8 cellular contexts compared by ENCODE assay signal in the genomic region with DNA sequence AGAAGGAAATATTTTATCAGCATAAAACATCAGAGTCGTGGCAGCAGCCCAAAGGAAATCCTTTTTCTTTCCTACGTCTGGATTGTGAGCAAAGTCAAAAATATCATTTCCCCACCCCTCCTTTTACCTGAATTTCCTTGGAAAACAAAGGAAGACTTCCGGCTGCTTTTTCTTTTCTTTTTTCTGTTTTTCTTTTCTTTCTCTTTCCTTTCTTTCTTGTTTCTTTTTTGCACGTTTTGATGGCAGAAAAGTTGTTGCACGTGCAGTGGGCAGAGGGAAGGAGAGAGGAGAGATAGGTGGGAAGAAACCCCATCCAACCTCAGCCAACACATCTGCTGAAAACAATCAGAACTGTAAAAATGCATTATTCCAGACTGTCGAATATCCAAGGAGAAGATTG. TPM values are rescaled to one million over a fixed set of nuclear protein-coding genes. Genes with fewer than 3 reads are reported as not detected.
A peak's percentile ranks its signal among the peaks of the same experiment; 100 is the strongest.
DNase-seq lines count a peak whose midpoint lies in the region; ATAC-seq, FAIRE-seq and TF ChIP-seq lines count a peak whose summit lies in the region.

No MANE protein-coding gene starts in this region.

- peak overlapping the region; percentile 89 for H3K4me3 Mint-ChIP-seq in T-helper 2 cell treated with Interferon-gamma antibody and Interleukin-4, amounts not matched to agents 5 μg/mL and 100 μg/mL, for 36 hours
- peak overlapping the region; percentile 95 for H3K4me3 Mint-ChIP-seq in astrocyte (ENCODE audit: unreplicated experiment)

- no peak for ATAC-seq in HepG2

- no peak for TF ChIP-seq POLR2A in HepG2 (IDR thresholded peaks at IDR 0.05; ENCODE audit: insufficient read depth in 1 of 2, low read depth in 2 of 2, low read length in 2 of 2)
- TF ChIP-seq POLR2A in testis (IDR thresholded peaks at IDR 0.05): no peak

- CTCF ChIA-PET in HepG2 (lab: Yijun Ruan, JAX; ENCODE audit: low intra/inter-chr PET ratio, low total read pairs): no interaction called here

- DNase-seq in T-helper 2 cell treated with Interferon-gamma antibody and Interleukin-4, amounts not matched to agents 5 μg/mL and 100 μg/mL, for 36 hours (ENCODE audit: low spot score): no peak
- no peak for DNase-seq in T-helper 2 cell
- no peak for DNase-seq in astrocyte (ENCODE audit: low read depth)
- no peak for DNase-seq in HepG2 (ENCODE audit: low spot score)
- DNase-seq in testis: peak; percentile 19
- DNase-seq in mucosa of gallbladder (ENCODE audit: low spot score): no peak
- no peak for DNase-seq in HuH-7 (ENCODE audit: low spot score)
- no peak for DNase-seq in SHP77 (lab: John Stamatoyannopoulos, UW)

- H3K4me1 ChIP-seq in astrocyte (ENCODE audit: insufficient read depth, low read length): peaks cover 7% of the 10 kb centered on the region
- peaks cover 35% of the 10 kb centered on the region for H3K4me1 ChIP-seq in HepG2 (ENCODE audit: insufficient read depth, low read length)
- no peaks in the 10 kb centered on the region for H3K4me1 ChIP-seq in testis

- intact Hi-C loops in HepG2 (cut with micrococcal nuclease; ENCODE audit: unreplicated experiment) (loop anchor here (2.0 to 5.0 kb wide), 5 partner anchors 36 to 126 kb away; no protein-coding TSS in a partner anchor), testis (cut with DNase I; ENCODE audit: low total_unique reads) (loop anchor here (10.0 kb wide), 1 partner anchor 208 kb away; no protein-coding TSS in a partner anchor)

- peaks cover 56% of the 10 kb centered on the region for H3K27me3 Mint-ChIP-seq in T-helper 2 cell treated with Interferon-gamma antibody and Interleukin-4, amounts not matched to agents 5 μg/mL and 100 μg/mL, for 36 hours (ENCODE audit: low read depth)
- H3K27me3 Mint-ChIP-seq in astrocyte (ENCODE audit: low read depth, unreplicated experiment): no peaks in the 10 kb centered on the region

- H3K4me1 Mint-ChIP-seq in T-helper 2 cell treated with Interferon-gamma antibody and Interleukin-4, amounts not matched to agents 5 μg/mL and 100 μg/mL, for 36 hours (ENCODE audit: low read depth): peaks cover 28% of the 10 kb centered on the region
- peaks cover 18% of the 10 kb centered on the region for H3K4me1 Mint-ChIP-seq in astrocyte (ENCODE audit: low read depth, unreplicated experiment)

- peak overlapping the region; percentile 90 for H3K4me2 ChIP-seq in astrocyte (ENCODE audit: low read length)
- peak overlapping the region; percentile 91 for H3K4me2 ChIP-seq in HepG2 (ENCODE audit: low read depth, low read length)

- H3K27me3 ChIP-seq in astrocyte (ENCODE audit: insufficient read depth, low read length): no peaks in the 10 kb centered on the region
- no peaks in the 10 kb centered on the region for H3K27me3 ChIP-seq in HepG2 (ENCODE audit: control insufficient read depth in 1 of 2, insufficient read depth in 2 of 2, low read length in 2 of 2)
- H3K27me3 ChIP-seq in testis: no peaks in the 10 kb centered on the region

- peaks cover 8% of the 10 kb centered on the region for H3K36me3 Mint-ChIP-seq in T-helper 2 cell treated with Interferon-gamma antibody and Interleukin-4, amounts not matched to agents 5 μg/mL and 100 μg/mL, for 36 hours (ENCODE audit: low read depth)
- H3K36me3 Mint-ChIP-seq in astrocyte (ENCODE audit: low read depth, unreplicated experiment): no peaks in the 10 kb centered on the region

- H3K9ac ChIP-seq in astrocyte (ENCODE audit: low read length) (peak overlapping the region; percentile 91), HepG2 (ENCODE audit: insufficient read depth, low read depth, low read length) (peak overlapping the region; percentile 81)

- H3K36me3 ChIP-seq in astrocyte (ENCODE audit: insufficient read depth, low read length) (no peaks in the 10 kb centered on the region), HepG2 (replicated peaks in 1 of 2; ENCODE audit: control insufficient read depth in 1 of 2, insufficient read depth in 2 of 2, low read length in 2 of 2) (no peaks in the 10 kb centered on the region), testis (ENCODE audit: low read depth, missing control alignments) (no peaks in the 10 kb centered on the region)

- TF ChIP-seq EP300 in HepG2 (IDR thresholded peaks at IDR 0.05; ENCODE audit: low read depth in 2 of 2, low read length in 2 of 2): no peak
- TF ChIP-seq EP300 in HepG2 (CRISPR knock-in tag; IDR thresholded peaks at IDR 0.05; ENCODE audit: borderline replicate concordance): no peak

- peak overlapping the region; percentile 80 for H3K4me3 ChIP-seq in astrocyte (ENCODE audit: insufficient read depth, low read depth, low read length)
- peak overlapping the region; percentile 77 to 94 (median 87) for H3K4me3 ChIP-seq in HepG2 (replicated peaks in 1 of 3; ENCODE audit: insufficient read depth in 1 of 3, low read depth in 2 of 3, low read length in 3 of 3)
- H3K4me3 ChIP-seq in testis: peak overlapping the region; percentile 85 to 89

- WGBS in HepG2 (ENCODE audit: low lambda C conversion rate): 3% methylated on average over 6 of the region's 6 CpGs
- 0 to 1% methylated on average over 6 of the region's 6 CpGs for WGBS in testis, 2 donors

- TSS peak; percentile 94 for BruUV-seq in HepG2 (replicated peaks; lab: Mats Ljungman, UMichigan)

- FAIRE-seq in astrocyte (lab: Jason Lieb, UNC): no peak
- no peak for FAIRE-seq in HepG2 (lab: Jason Lieb, UNC)

- H3K79me2 ChIP-seq in astrocyte (ENCODE audit: insufficient read depth, low read length) (peaks cover 50% of the 10 kb centered on the region), HepG2 (ENCODE audit: insufficient read depth, low read length) (peaks cover 24% of the 10 kb centered on the region)

- H4K20me1 ChIP-seq in astrocyte (ENCODE audit: insufficient read depth, low read length) (peaks cover 34% of the 10 kb centered on the region), HepG2 (ENCODE audit: insufficient read depth, low read length) (0 out of 2 replicates have a peak, but pooled peaks cover 4% of the 10 kb centered on the region)

- H3K27ac ChIP-seq in astrocyte (ENCODE audit: low read depth, low read length) (peak overlapping the region; percentile 86), HepG2 (ENCODE audit: extremely low read length, insufficient read depth, low read length) (peak overlapping the region; percentile 75), testis (peak overlapping the region; percentile 93 to 96)

- no peaks in the 10 kb centered on the region for H3K9me3 Mint-ChIP-seq in T-helper 2 cell treated with Interferon-gamma antibody and Interleukin-4, amounts not matched to agents 5 μg/mL and 100 μg/mL, for 36 hours
- H3K9me3 Mint-ChIP-seq in astrocyte (ENCODE audit: unreplicated experiment): no peaks in the 10 kb centered on the region

- TF ChIP-seq CTCF in astrocyte (IDR thresholded peaks at IDR 0.05; ENCODE audit: insufficient read depth, low read depth, low read length) (no peak), HepG2 (CRISPR knock-in tag; IDR thresholded peaks at IDR 0.05) (no peak), testis (IDR thresholded peaks at IDR 0.05) (no peak)

- POLR2A ChIA-PET in HepG2 (lab: Yijun Ruan, JAX): interaction anchor here (0.7 to 1.4 kb wide), 13 partner anchors 8 to 603 kb away, joined by 3 to 12 read pairs (median 4); partner anchors contain the start of gene MINDY2

- peak overlapping the region; percentile 85 for H2AFZ ChIP-seq in astrocyte (ENCODE audit: low read depth, low read length)
- H2AFZ ChIP-seq in HepG2 (ENCODE audit: low read length): peak overlapping the region; percentile 91

- H3K27ac Mint-ChIP-seq in T-helper 2 cell treated with Interferon-gamma antibody and Interleukin-4, amounts not matched to agents 5 μg/mL and 100 μg/mL, for 36 hours: no peak overlapping the region
- H3K27ac Mint-ChIP-seq in astrocyte (ENCODE audit: unreplicated experiment): peak overlapping the region; percentile 95

- in situ Hi-C loops in HepG2 (cut with HindIII; ENCODE audit: extremely low pct_ligation_motif_present, low pct_unique_long_range_greater_than_20kb): no loop called here

- no peak for TF ChIP-seq RAD21 in HepG2 (CRISPR knock-in tag; IDR thresholded peaks at IDR 0.05)

- H3K9me3 ChIP-seq in astrocyte (ENCODE audit: insufficient read depth, low read depth, low read length) (no peaks in the 10 kb centered on the region), HepG2 (ENCODE audit: low read length) (no peaks in the 10 kb centered on the region), testis (no peaks in the 10 kb centered on the region)

RNA-seq across cellular contexts. Expression of gene MYO1E, which starts 0.5 kb away (rescaled TPM):
- total RNA-seq in astrocyte (227 and 244 TPM in 2 replicates), HepG2 (2016; rRNA removed; fragmentation: Illumina TruSeq; extraction: Trizol) (25.1 and 38.5 TPM in 2 replicates), testis (10 to 100 TPM; 14.3 to 22.5 TPM), mucosa of gallbladder (204 TPM)
- total RNA-seq in HepG2 (2016; cell fraction: cytosol; rRNA removed; fragmentation: Illumina TruSeq; extraction: Trizol; ENCODE audit: low read depth): 6.6 and 8.8 TPM in 2 replicates
- 28.4 and 35.1 TPM in 2 replicates for total RNA-seq in HepG2 (2016; cell fraction: insoluble cytoplasmic fraction; rRNA removed; fragmentation: Illumina TruSeq; extraction: Trizol)
- total RNA-seq in HepG2 (2016; cell fraction: membrane; rRNA removed; fragmentation: Illumina TruSeq; extraction: Trizol): 6.5 and 7.9 TPM in 2 replicates
- 32.4 and 33.1 TPM in 2 replicates for total RNA-seq in HepG2 (2016; cell fraction: nucleus; rRNA removed; fragmentation: Illumina TruSeq; extraction: Trizol)
- polyA plus RNA-seq in HepG2 (2011; rRNA removed) (12.6 and 15.7 TPM in 2 replicates), testis (ENCODE audit: insufficient read depth, low read depth, low replicate concordance) (23.4 TPM)
- 10.1 and 10.8 TPM in 2 replicates for polyA plus RNA-seq in HepG2 (2011; cell fraction: cytosol; rRNA removed)
- 20.9 and 25.3 TPM in 2 replicates for polyA plus RNA-seq in HepG2 (2011; cell fraction: nucleus; rRNA removed)
- 26.0 and 36.6 TPM in 2 replicates for polyA plus RNA-seq in HepG2 (2012)
- polyA plus RNA-seq in HepG2 (2016; cell fraction: cytosol; fragmentation: Illumina TruSeq; extraction: Trizol; ENCODE audit: low read depth): 1.1 and 1.6 TPM in 2 replicates
- polyA plus RNA-seq in HepG2 (2016; cell fraction: insoluble cytoplasmic fraction; fragmentation: Illumina TruSeq; extraction: Trizol; ENCODE audit: low read depth): 22.4 and 25.8 TPM in 2 replicates
- polyA plus RNA-seq in HepG2 (2016; cell fraction: membrane; fragmentation: Illumina TruSeq; extraction: Trizol; ENCODE audit: low read depth): 2.2 and 2.7 TPM in 2 replicates
- polyA plus RNA-seq in HepG2 (2016; cell fraction: nucleus; fragmentation: Illumina TruSeq; extraction: Trizol; ENCODE audit: insufficient read depth, low read depth): 15.6 and 16.7 TPM in 2 replicates
- 33.9 and 197 TPM in 2 replicates for polyA minus RNA-seq in HepG2 (2011; rRNA and poly(A)+ RNA removed; ENCODE audit: low replicate concordance)
- polyA minus RNA-seq in HepG2 (2011; cell fraction: cytosol; rRNA and poly(A)+ RNA removed): 22.2 and 26.0 TPM in 2 replicates
- polyA minus RNA-seq in HepG2 (2011; cell fraction: nucleus; rRNA and poly(A)+ RNA removed): 47.1 and 47.9 TPM in 2 replicates
